2 cellular contexts compared by ENCODE assay signal in genomic region chr2:100293341-100294161, GRCh38.
TF ChIP-seq lines count a peak whose summit lies in the region.

No MANE protein-coding gene starts in this region.

TF ChIP-seq in HepG2, 621 proteins besides CTCF, POLR2A, EP300 and RAD21:
- no peak for TF ChIP-seq GATAD2A (CRISPR knock-in tag; IDR thresholded peaks at IDR 0.05)
- no peak for TF ChIP-seq ZFYVE20 (CRISPR knock-in tag; IDR thresholded peaks at IDR 0.05; ENCODE audit: borderline replicate concordance, low read depth)
- 0 out of 2 replicates have a peak, but pooled peaks have one; percentile 54 for TF ChIP-seq FOXO4 (CRISPR knock-in tag; conservative IDR thresholded peaks at IDR 0.05)
TF ChIP-seq in HepG2: peak in this region for 1.

TF ChIP-seq in GM23338, 12 proteins besides CTCF, POLR2A, EP300 and RAD21:
- TF ChIP-seq JUNB (IDR thresholded peaks at IDR 0.05; ENCODE audit: unreplicated experiment): no peak
- TF ChIP-seq POLR2AphosphoS5 (IDR thresholded peaks at IDR 0.05; ENCODE audit: low read depth): no peak
- no peak for TF ChIP-seq REST (IDR thresholded peaks at IDR 0.05; ENCODE audit: unreplicated experiment)
- no peak for TF ChIP-seq ZNF462 (CRISPR knock-in tag; IDR thresholded peaks at IDR 0.05)
- no peak for TF ChIP-seq NANOG (IDR thresholded peaks at IDR 0.05; ENCODE audit: borderline replicate concordance)
- no peak for TF ChIP-seq ETS1 (IDR thresholded peaks at IDR 0.05)
- TF ChIP-seq STAT1 (IDR thresholded peaks at IDR 0.05; ENCODE audit: unreplicated experiment): no peak
- TF ChIP-seq ZNF114 (CRISPR knock-in tag; IDR thresholded peaks at IDR 0.05): no peak
- no peak for TF ChIP-seq EZH2 (IDR thresholded peaks at IDR 0.05; ENCODE audit: low read depth, unreplicated experiment)
- no peak for TF ChIP-seq CREB1 (CRISPR knock-in tag; IDR thresholded peaks at IDR 0.05; ENCODE audit: low read depth)
- TF ChIP-seq EZH2phosphoT487 (IDR thresholded peaks at IDR 0.05; ENCODE audit: unreplicated experiment): no peak
- TF ChIP-seq ZNF331 (CRISPR knock-in tag; IDR thresholded peaks at IDR 0.05; ENCODE audit: low read depth): no peak
